8 cellular contexts compared by ENCODE assay signal in the genomic region with DNA sequence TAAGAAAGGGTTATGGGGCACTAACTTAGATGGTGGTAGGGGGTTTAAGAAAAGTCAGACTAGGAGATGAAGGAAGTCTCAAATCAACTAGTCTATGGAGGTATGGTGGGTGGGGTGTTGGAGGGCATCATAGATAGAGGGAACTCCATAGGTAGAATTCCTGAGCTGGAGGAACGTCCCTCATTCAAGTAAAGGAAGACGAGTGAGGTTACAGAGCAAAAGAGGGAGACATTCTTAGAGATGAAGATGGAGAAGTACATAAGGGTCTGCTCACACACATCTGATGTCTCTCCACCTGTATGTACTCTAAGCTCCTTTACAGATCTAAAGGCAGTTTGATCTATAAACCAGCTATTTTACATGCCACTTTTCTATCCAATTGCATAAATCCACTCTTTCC. TPM values are rescaled to one million over a fixed set of nuclear protein-coding genes. Genes with fewer than 3 reads are reported as not detected.
DNase-seq lines count a peak whose midpoint lies in the region; ATAC-seq and TF ChIP-seq lines count a peak whose summit lies in the region.

No MANE protein-coding gene starts in this region.

- H3K4me1 Mint-ChIP-seq in naive B cell: peaks cover 31 to 53% (median 45%) of the 10 kb centered on the region in 3 donors

- peak overlapping the region in 4 of 6 donors; percentile 13 to 88 (median 42) for H3K27ac Mint-ChIP-seq in naive B cell

- no TSS peak for BruUV-seq in mammary epithelial cell (replicated peaks; lab: Mats Ljungman, UMichigan)

- in situ Hi-C loops in mammary epithelial cell (cut with MboI; ENCODE audit: low sequenced_read_pairs in 2 of 2): no loop called here

- no peak overlapping the region for H2AFZ ChIP-seq in mammary epithelial cell (ENCODE audit: low read depth, low read length)

- H3K36me3 Mint-ChIP-seq in naive B cell: no peaks in the 10 kb centered on the region

- H3K27ac ChIP-seq in AG04450 (ENCODE audit: low read depth, low read length) (no peak overlapping the region), HL-60 (replicated peaks) (peak overlapping the region; percentile 87; the same call in 1 of the 2 replicates), mammary epithelial cell (ENCODE audit: insufficient read depth, low read depth, low read length) (no peak overlapping the region)

- no peaks in the 10 kb centered on the region for H3K9me3 Mint-ChIP-seq in naive B cell

- DNase-seq in AG04450 (ENCODE audit: low read depth, low spot score): no peak
- no peak for DNase-seq in HL-60 (ENCODE audit: low read depth in 1 of 2, low spot score in 1 of 2)
- DNase-seq in mammary epithelial cell: no peak
- no peak for DNase-seq in naive B cell
- no peak for DNase-seq in BE2C
- no peak for DNase-seq in islet precursor cell

- ATAC-seq in naive B cell (ENCODE audit: low read depth in 2 of 2): no peak
- ATAC-seq in GM18870 (IDR thresholded peaks at IDR 0.05; ENCODE audit: unreplicated experiment): no peak
- no peak for ATAC-seq in HG03095 (IDR thresholded peaks at IDR 0.05; ENCODE audit: unreplicated experiment)

- H3K27me3 ChIP-seq in AG04450 (ENCODE audit: control insufficient read depth, insufficient read depth, low read length) (no peaks in the 10 kb centered on the region), HL-60 (ENCODE audit: insufficient read depth, poor library complexity, severe bottlenecking) (no peaks in the 10 kb centered on the region), mammary epithelial cell (ENCODE audit: insufficient read depth, low read length) (no peaks in the 10 kb centered on the region), BE2C (peaks cover 5% of the 10 kb centered on the region)

- CTCF ChIA-PET in AG04450 (lab: Charles Lee) (no interaction called here), mammary epithelial cell (lab: Charles Lee; ENCODE audit: low non-redundant PET) (no interaction called here)

- H3K9me3 ChIP-seq in AG04450 (ENCODE audit: control insufficient read depth, insufficient read depth, low read length) (peaks cover 4% of the 10 kb centered on the region; the same call in 1 of the 2 replicates), mammary epithelial cell (replicated peaks; ENCODE audit: insufficient read depth, low read length) (no peaks in the 10 kb centered on the region), BE2C (no peaks in the 10 kb centered on the region)

- H3K4me1 ChIP-seq in mammary epithelial cell (ENCODE audit: insufficient read depth, low read length) (peaks cover 37% of the 10 kb centered on the region), BE2C (no peaks in the 10 kb centered on the region)

- 96% methylated on average over 2 of the region's 2 CpGs for WGBS in mammary epithelial cell (ENCODE audit: low coverage, missing lambda C conversion rate)

- dilution Hi-C loops in mammary epithelial cell (cut with HindIII; ENCODE audit: low sequenced_read_pairs): loop anchor here (5.0 kb wide), 1 partner anchor 46 kb away; no protein-coding TSS in a partner anchor

- peak overlapping the region; percentile 94 for H3K9ac ChIP-seq in mammary epithelial cell (ENCODE audit: insufficient read depth, low read length)

- no peaks in the 10 kb centered on the region for H3K27me3 Mint-ChIP-seq in naive B cell

- no peaks in the 10 kb centered on the region for H4K20me1 ChIP-seq in mammary epithelial cell (ENCODE audit: insufficient read depth, low read length)

- TF ChIP-seq CTCF in AG04450 (IDR thresholded peaks at IDR 0.05; ENCODE audit: low read depth, low read length): no peak
- no peak for TF ChIP-seq CTCF in HL-60 (IDR thresholded peaks at IDR 0.05; ENCODE audit: insufficient read depth, low read length)
- no peak for TF ChIP-seq CTCF in mammary epithelial cell (conservative IDR thresholded peaks at IDR 0.05 in 1 of 2, IDR thresholded peaks at IDR 0.05 in 1 of 2; ENCODE audit: extremely low read depth in 1 of 2, insufficient read depth in 1 of 2, low read depth in 1 of 2, low read length in 2 of 2)
- TF ChIP-seq CTCF in BE2C (IDR thresholded peaks at IDR 0.05; ENCODE audit: low read depth, low read length): no peak

- H3K4me3 ChIP-seq in AG04450 (ENCODE audit: low read depth, low read length) (peak overlapping the region; percentile 80), HL-60 (replicated peaks; ENCODE audit: insufficient read depth, low read length) (peak overlapping the region; percentile 86), mammary epithelial cell (replicated peaks in 1 of 3; ENCODE audit: insufficient read depth in 1 of 3, low read depth in 2 of 3, low read length in 3 of 3) (peak overlapping the region; percentile 55 to 82 (median 65)), BE2C (ENCODE audit: low read depth, low read length) (no peak overlapping the region)

- intact Hi-C loops in mammary epithelial cell (cut with micrococcal nuclease): no loop called here

- no peaks in the 10 kb centered on the region for H3K36me3 ChIP-seq in mammary epithelial cell (ENCODE audit: insufficient read depth, low read length)
- H3K36me3 ChIP-seq in BE2C: no peaks in the 10 kb centered on the region

- peak overlapping the region; percentile 88 for H3K4me2 ChIP-seq in mammary epithelial cell (ENCODE audit: insufficient read depth, low read depth, low read length)

- H3K4me3 Mint-ChIP-seq in naive B cell: peak overlapping the region; percentile 64 to 97 (median 94)

- POLR2A ChIA-PET in AG04450 (lab: Yijun Ruan, JAX): interaction anchor here (0.7 to 0.8 kb wide), 2 partner anchors 34 to 74 kb away, joined by 3 read pairs; a partner anchor contains a TSS

- H3K79me2 ChIP-seq in mammary epithelial cell (ENCODE audit: insufficient read depth, low read length): peaks cover 64% of the 10 kb centered on the region

RNA-seq across cellular contexts. Expression of a gene that starts 1.4 kb away (rescaled TPM):
- polyA plus RNA-seq in AG04450 (2011; rRNA removed): 33.7 and 40.4 TPM in 2 replicates
- polyA minus RNA-seq in AG04450 (2011; rRNA and poly(A)+ RNA removed): 31.6 and 36.2 TPM in 2 replicates
- 10 to 100 TPM; 23.0 to 53.8 TPM for total RNA-seq in mammary epithelial cell
- 38.6 TPM for polyA plus RNA-seq in mammary epithelial cell
- 38.9 TPM for polyA minus RNA-seq in mammary epithelial cell
- polyA plus RNA-seq in naive B cell (ENCODE audit: low read depth in 6 of 6): 10 to 100 TPM; 26.9 to 48.3 (median 34.4) TPM
- polyA plus RNA-seq in BE2C (2012; ENCODE audit: insufficient read depth, insufficient read length, low read depth): 0.71 TPM
